In the genomic region with DNA sequence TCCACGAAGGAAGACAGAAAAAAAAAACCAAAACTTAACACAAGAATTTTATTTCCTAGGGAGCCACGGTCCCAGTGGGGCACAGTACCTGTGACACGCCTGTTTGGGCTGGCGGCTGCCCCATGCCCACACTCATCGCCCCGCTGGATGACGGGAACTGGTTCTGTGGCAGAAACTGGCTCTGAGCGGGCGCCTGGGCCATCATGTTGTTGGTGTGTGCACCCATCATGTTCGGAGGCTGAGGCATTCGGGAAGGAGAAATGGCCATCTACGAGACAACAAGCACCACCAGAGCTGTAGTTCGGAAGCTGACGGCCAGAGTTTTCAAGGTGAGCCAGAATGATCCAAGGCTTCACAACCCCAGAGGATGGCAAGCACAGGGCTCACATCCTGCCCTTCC, we compare ENCODE assay signal across 15 cellular contexts. TPM values are rescaled to one million over a fixed set of nuclear protein-coding genes. Genes with fewer than 3 reads are reported as not detected.
DNase-seq lines count a peak whose midpoint lies in the region; ATAC-seq, FAIRE-seq and TF ChIP-seq lines count a peak whose summit lies in the region.
"Had no signal": no experiment of that assay in that cellular context is flagged by ENCODE, and none has a peak within 500 bp of the region (broad histone marks: within the 10 kb centered on the region; RNA-seq: fewer than 3 reads in every experiment).

No MANE protein-coding gene starts in this region.

- in situ Hi-C loops in HepG2 (cut with HindIII; ENCODE audit: extremely low pct_ligation_motif_present, low pct_unique_long_range_greater_than_20kb), result no loop called here

- H2BK12ac ChIP-seq in mesenchymal stem cell (ENCODE audit: low read length in 2 of 2), result no peak overlapping the region

- H4K91ac ChIP-seq in mesenchymal stem cell (ENCODE audit: low read length), result no peak overlapping the region

- H2BK120ac ChIP-seq in mesenchymal stem cell (ENCODE audit: low read depth, low read length), result no peak overlapping the region

- peaks cover 42% of the 10 kb centered on the region for H3K79me1 ChIP-seq in mesenchymal stem cell (replicated peaks; ENCODE audit: low read length, poor library complexity, severe bottlenecking)

- POLR2A ChIA-PET in HepG2 (lab: Yijun Ruan, JAX), result no interaction called here

- WGBS in HepG2 (ENCODE audit: low lambda C conversion rate), result 98% methylated on average over 14 of the region's 14 CpGs
- WGBS in right lobe of liver (ENCODE audit: insufficient coverage, low coverage, low lambda C conversion rate, missing lambda C conversion rate), result 89% methylated on average over 6 of the region's 14 CpGs
- 97% methylated on average over 14 of the region's 14 CpGs for WGBS in mesenchymal stem cell

- no peak overlapping the region for H2BK15ac ChIP-seq in mesenchymal stem cell (ENCODE audit: low read depth, poor library complexity, severe bottlenecking)

- ATAC-seq in HepG2 (no peak), right lobe of liver (no peak), sciatic nerve (peak; percentile 8)
- ATAC-seq: Panc1 had no signal

- no peak overlapping the region for H2AK5ac ChIP-seq in mesenchymal stem cell (ENCODE audit: low read length, severe bottlenecking)

- H3K27me3 ChIP-seq in HepG2 (ENCODE audit: control insufficient read depth in 1 of 2, insufficient read depth in 2 of 2, low read length in 2 of 2), result no peaks in the 10 kb centered on the region
- H3K27me3 ChIP-seq in right lobe of liver, result no peaks in the 10 kb centered on the region
- H3K27me3 ChIP-seq in mesenchymal stem cell (ENCODE audit: control insufficient read depth in 1 of 2, insufficient read depth in 1 of 2, low read length in 2 of 2), result no peaks in the 10 kb centered on the region

- peaks cover 39 to 88% of the 10 kb centered on the region in 2 experiments for H3K36me3 ChIP-seq in HepG2 (replicated peaks in 1 of 2; ENCODE audit: control insufficient read depth in 1 of 2, insufficient read depth in 2 of 2, low read length in 2 of 2)
- peaks cover 0 to 81% (median 37%) of the 10 kb centered on the region in 4 donors for H3K36me3 ChIP-seq in right lobe of liver
- peaks cover 54 to 84% of the 10 kb centered on the region in 2 experiments for H3K36me3 ChIP-seq in mesenchymal stem cell (ENCODE audit: control insufficient read depth in 1 of 2, insufficient read depth in 2 of 2, low read depth in 1 of 2, low read length in 2 of 2)

- no peaks in the 10 kb centered on the region for H3K4me1 ChIP-seq in HepG2 (ENCODE audit: insufficient read depth, low read length)
- H3K4me1 ChIP-seq in right lobe of liver, result peaks cover 0 to 11% (median 3%) of the 10 kb centered on the region in 4 donors
- H3K4me1 ChIP-seq in mesenchymal stem cell (ENCODE audit: control insufficient read depth, insufficient read depth, low read depth, low read length), result no peaks in the 10 kb centered on the region

- no peak overlapping the region for H4K8ac ChIP-seq in mesenchymal stem cell (ENCODE audit: low read length)

- no peak for TF ChIP-seq CTCF in HepG2 (CRISPR knock-in tag; IDR thresholded peaks at IDR 0.05)
- no peak for TF ChIP-seq CTCF in right lobe of liver (IDR thresholded peaks at IDR 0.05)

- TF ChIP-seq EP300 in HepG2 (IDR thresholded peaks at IDR 0.05; ENCODE audit: low read depth in 2 of 2, low read length in 2 of 2) (no peak), HepG2 (CRISPR knock-in tag; IDR thresholded peaks at IDR 0.05; ENCODE audit: borderline replicate concordance) (no peak)

- H2BK5ac ChIP-seq in mesenchymal stem cell (ENCODE audit: low read depth, low read length, poor library complexity, severe bottlenecking), result no peak overlapping the region

- no peak overlapping the region for H3K27ac ChIP-seq in HepG2 (ENCODE audit: extremely low read length, insufficient read depth, low read length)
- no peak overlapping the region for H3K27ac ChIP-seq in right lobe of liver
- H3K27ac ChIP-seq in mesenchymal stem cell (ENCODE audit: low read length, poor library complexity, severe bottlenecking), result no peak overlapping the region
- H3K27ac ChIP-seq: C4-2B had no signal

- DNase-seq in HepG2 (ENCODE audit: low spot score), result no peak
- DNase-seq in right lobe of liver, result no peak
- no peak for DNase-seq in mesenchymal stem cell
- no peak for DNase-seq in sciatic nerve (ENCODE audit: low spot score)
- no peak for DNase-seq in activated T-cell treated with anti-CD3 and anti-CD28 coated beads, Interleukin-2, amount 50 U/mL, for 48 hours
- DNase-seq in midbrain (lab: John Stamatoyannopoulos, UW), result no peak
- no peak for DNase-seq in GM12891 (ENCODE audit: insufficient read length, low spot score)
- DNase-seq: GDM1, Kasumi-1, MM.1S, NCI-H1694, NCI-H524 had no signal

- H3K9me3 ChIP-seq in HepG2 (ENCODE audit: low read length), result no peaks in the 10 kb centered on the region
- no peaks in the 10 kb centered on the region for H3K9me3 ChIP-seq in right lobe of liver
- no peaks in the 10 kb centered on the region for H3K9me3 ChIP-seq in mesenchymal stem cell (ENCODE audit: control insufficient read depth, low read length)

- H3K4ac ChIP-seq in mesenchymal stem cell (ENCODE audit: low read depth in 1 of 2, low read length in 2 of 2), result no peak overlapping the region

- CTCF ChIA-PET in HepG2 (lab: Yijun Ruan, JAX; ENCODE audit: low intra/inter-chr PET ratio, low total read pairs), result no interaction called here

- no peaks in the 10 kb centered on the region for H3K79me2 ChIP-seq in HepG2 (ENCODE audit: insufficient read depth, low read length)

- FAIRE-seq in HepG2 (lab: Jason Lieb, UNC) (no peak), GM12891 (lab: Jason Lieb, UNC) (no peak)
- FAIRE-seq: H54 had no signal

- TF ChIP-seq POLR2A in HepG2 (IDR thresholded peaks at IDR 0.05; ENCODE audit: insufficient read depth in 1 of 2, low read depth in 2 of 2, low read length in 2 of 2), result no peak
- TF ChIP-seq POLR2A in right lobe of liver (IDR thresholded peaks at IDR 0.05), result no peak
- TF ChIP-seq POLR2A in GM12891 (IDR thresholded peaks at IDR 0.05; ENCODE audit: low read depth, low read length), result no peak

- no peak overlapping the region for H3K4me3 ChIP-seq in HepG2 (replicated peaks in 1 of 3; ENCODE audit: insufficient read depth in 1 of 3, low read depth in 2 of 3, low read length in 3 of 3)
- H3K4me3 ChIP-seq in right lobe of liver, result no peak overlapping the region
- H3K4me3 ChIP-seq in mesenchymal stem cell (ENCODE audit: insufficient read depth in 1 of 2, low read depth in 1 of 2, low read length in 2 of 2), result no peak overlapping the region

- no peak overlapping the region for H3K23ac ChIP-seq in mesenchymal stem cell (ENCODE audit: low read length in 2 of 2)

- H3K18ac ChIP-seq in mesenchymal stem cell (ENCODE audit: low read depth in 1 of 2, low read length in 2 of 2), result no peak overlapping the region

- H3K14ac ChIP-seq in mesenchymal stem cell (ENCODE audit: low read length in 2 of 2), result no peak overlapping the region

- H3K4me2 ChIP-seq in HepG2 (ENCODE audit: low read depth, low read length), result no peak overlapping the region
- no peak overlapping the region for H3K4me2 ChIP-seq in mesenchymal stem cell (ENCODE audit: low read length, poor library complexity, severe bottlenecking)

- no TSS peak for BruUV-seq in HepG2 (replicated peaks; lab: Mats Ljungman, UMichigan)

- intact Hi-C loops in HepG2 (cut with micrococcal nuclease; ENCODE audit: unreplicated experiment) (no loop called here), right lobe of liver (cut with DNase I) (no loop called here), sciatic nerve (cut with DNase I) (no loop called here)

- H4K20me1 ChIP-seq in HepG2 (ENCODE audit: insufficient read depth, low read length), result no peaks in the 10 kb centered on the region

- no peak overlapping the region for H2AFZ ChIP-seq in HepG2 (ENCODE audit: low read length)
- H2AFZ ChIP-seq in mesenchymal stem cell (ENCODE audit: low read depth, low read length), result no peak overlapping the region

- H3K9ac ChIP-seq in HepG2 (ENCODE audit: insufficient read depth, low read depth, low read length), result no peak overlapping the region
- H3K9ac ChIP-seq in mesenchymal stem cell (ENCODE audit: low read length), result peak overlapping the region; percentile 50

- TF ChIP-seq RAD21 in HepG2 (CRISPR knock-in tag; IDR thresholded peaks at IDR 0.05), result no peak

TF ChIP-seq in HepG2, 621 proteins besides CTCF, POLR2A, EP300 and RAD21 (continues in another document):
- TF ChIP-seq RBM22 (optimal IDR thresholded peaks at IDR 0.05; ENCODE audit: low read length), result peak; percentile 57
- TF ChIP-seq HNRNPUL1 (IDR thresholded peaks at IDR 0.05; ENCODE audit: low read depth, low read length), result no peak
- TF ChIP-seq CBX1 (IDR thresholded peaks at IDR 0.05; ENCODE audit: low read depth), result no peak

TF ChIP-seq in GM12891, 5 proteins besides CTCF, POLR2A, EP300 and RAD21 (continues in another document):
- TF ChIP-seq PAX5 (IDR thresholded peaks at IDR 0.05; ENCODE audit: insufficient read depth, low read length, severe bottlenecking) (no peak), SPI1 (IDR thresholded peaks at IDR 0.05; ENCODE audit: low read depth, low read length) (no peak), TAF1 (IDR thresholded peaks at IDR 0.05; ENCODE audit: low read depth, low read length) (no peak)

RNA-seq across cellular contexts. Expression of a gene that starts 56.3 kb away (rescaled TPM):
- total RNA-seq in HepG2 (2016; rRNA removed; fragmentation: Illumina TruSeq; extraction: Trizol), result 112 and 127 TPM in 2 replicates
- total RNA-seq in HepG2 (2016; cell fraction: cytosol; rRNA removed; fragmentation: Illumina TruSeq; extraction: Trizol; ENCODE audit: low read depth), result 28.9 and 31.8 TPM in 2 replicates
- total RNA-seq in HepG2 (2016; cell fraction: insoluble cytoplasmic fraction; rRNA removed; fragmentation: Illumina TruSeq; extraction: Trizol), result 104 and 130 TPM in 2 replicates
- 40.6 and 42.7 TPM in 2 replicates for total RNA-seq in HepG2 (2016; cell fraction: membrane; rRNA removed; fragmentation: Illumina TruSeq; extraction: Trizol)
- total RNA-seq in HepG2 (2016; cell fraction: nucleus; rRNA removed; fragmentation: Illumina TruSeq; extraction: Trizol), result 81.3 and 97.5 TPM in 2 replicates
- polyA plus RNA-seq in HepG2 (2011; rRNA removed), result 240 and 283 TPM in 2 replicates
- polyA plus RNA-seq in HepG2 (2011; cell fraction: cytosol; rRNA removed), result 125 and 163 TPM in 2 replicates
- polyA plus RNA-seq in HepG2 (2011; cell fraction: nucleus; rRNA removed), result 405 and 449 TPM in 2 replicates
- polyA plus RNA-seq in HepG2 (2012), result 173 and 189 TPM in 2 replicates
- 15.5 and 18.4 TPM in 2 replicates for polyA plus RNA-seq in HepG2 (2016; cell fraction: cytosol; fragmentation: Illumina TruSeq; extraction: Trizol; ENCODE audit: low read depth)
- polyA plus RNA-seq in HepG2 (2016; cell fraction: insoluble cytoplasmic fraction; fragmentation: Illumina TruSeq; extraction: Trizol; ENCODE audit: low read depth), result 106 and 121 TPM in 2 replicates
- 25.7 and 26.7 TPM in 2 replicates for polyA plus RNA-seq in HepG2 (2016; cell fraction: membrane; fragmentation: Illumina TruSeq; extraction: Trizol; ENCODE audit: low read depth)
- polyA plus RNA-seq in HepG2 (2016; cell fraction: nucleus; fragmentation: Illumina TruSeq; extraction: Trizol; ENCODE audit: insufficient read depth, low read depth), result 169 and 193 TPM in 2 replicates
- 623 and 697 TPM in 2 replicates for polyA minus RNA-seq in HepG2 (2011; rRNA and poly(A)+ RNA removed; ENCODE audit: low replicate concordance)
- 98.0 and 120 TPM in 2 replicates for polyA minus RNA-seq in HepG2 (2011; cell fraction: cytosol; rRNA and poly(A)+ RNA removed)
- 105 and 109 TPM in 2 replicates for polyA minus RNA-seq in HepG2 (2011; cell fraction: nucleus; rRNA and poly(A)+ RNA removed)
- total RNA-seq in right lobe of liver, result 100 to 1,000 TPM in 4 of 6 experiments, 10 to 100 TPM in 2; 93.4 to 169 (median 123) TPM
- polyA plus RNA-seq in mesenchymal stem cell (2013, experiment 1 of 2), result 45.0 TPM
- polyA plus RNA-seq in mesenchymal stem cell (2013, experiment 2 of 2), result 44.5 TPM
- total RNA-seq in sciatic nerve, result 73.6 TPM
- polyA plus RNA-seq in GM12891 (2012; ENCODE audit: low read depth, missing spikeins), result 153 TPM
